In genomic region chr2:65436825-65437221, GRCh38 we compare ENCODE assay signal across 8 cellular contexts. TPM values are rescaled to one million over a fixed set of nuclear protein-coding genes. Genes with fewer than 3 reads are reported as not detected.
DNase-seq lines count a peak whose midpoint lies in the region; ATAC-seq, FAIRE-seq and TF ChIP-seq lines count a peak whose summit lies in the region.

No MANE protein-coding gene starts in this region.

- no CpG with 5 or more reads among the region's 12 CpGs for WGBS in iPS DF 6.9 (ENCODE audit: insufficient coverage, insufficient read length)

- H3K4me1 ChIP-seq in iPS DF 6.9 (ENCODE audit: control insufficient read depth, insufficient read depth, low read length) = peaks cover 4% of the 10 kb centered on the region; the same call in 1 of the 2 replicates

- peaks cover 14% of the 10 kb centered on the region for H3K4me1 Mint-ChIP-seq in activated T-helper 17 cell treated with anti-CD3 and anti-CD28 coated beads, Interleukin-2, amount 50 U/mL, for 72 hours

- H3K27me3 ChIP-seq in iPS DF 6.9 (ENCODE audit: control insufficient read depth, insufficient read depth, low read length) = peaks cover 9% of the 10 kb centered on the region; the same call in 1 of the 2 replicates

- peak; percentile 62 for ATAC-seq in GM21526 (IDR thresholded peaks at IDR 0.05; ENCODE audit: low FRiP score, unreplicated experiment)
- ATAC-seq in activated T-helper 17 cell treated with anti-CD3 and anti-CD28 coated beads, Interleukin-2, amount 50 U/mL, for 72 hours (replicated peaks) = peak; percentile 83

- peaks cover 29% of the 10 kb centered on the region for H3K27me3 Mint-ChIP-seq in activated T-helper 17 cell treated with anti-CD3 and anti-CD28 coated beads, Interleukin-2, amount 50 U/mL, for 72 hours

- H3K4me3 ChIP-seq in GM12865 (ENCODE audit: low read depth, low read length) = peak overlapping the region; percentile 65
- peak overlapping the region; percentile 77; the same call in 1 of the 2 replicates for H3K4me3 ChIP-seq in iPS DF 6.9 (ENCODE audit: low read length)

- H3K36me3 Mint-ChIP-seq in activated T-helper 17 cell treated with anti-CD3 and anti-CD28 coated beads, Interleukin-2, amount 50 U/mL, for 72 hours (ENCODE audit: low read depth) = no peaks in the 10 kb centered on the region

- no peaks in the 10 kb centered on the region for H3K9me3 ChIP-seq in iPS DF 6.9 (ENCODE audit: control insufficient read depth, insufficient read depth, low read length)

- no peak overlapping the region for H3K27ac ChIP-seq in iPS DF 6.9 (ENCODE audit: low read length)

- no peaks in the 10 kb centered on the region for H3K36me3 ChIP-seq in iPS DF 6.9 (ENCODE audit: control insufficient read depth, insufficient read depth, low read length)

- no peak for FAIRE-seq in HTR-8/SVneo (lab: Jason Lieb, UNC)

- TF ChIP-seq CTCF in GM12865 (IDR thresholded peaks at IDR 0.05; ENCODE audit: insufficient read depth, low read depth, low read length, missing control alignments) = no peak

- H3K27ac Mint-ChIP-seq in activated T-helper 17 cell treated with anti-CD3 and anti-CD28 coated beads, Interleukin-2, amount 50 U/mL, for 72 hours = no peak overlapping the region

- peak; percentile 91 for DNase-seq in GM12865 (ENCODE audit: low read depth)
- DNase-seq in HuH-7.5 (ENCODE audit: low spot score) = peak; percentile 47
- DNase-seq in iPS DF 6.9 (ENCODE audit: low read depth, low spot score) = no peak
- DNase-seq in stimulated activated CD4-positive, alpha-beta T cell treated with anti-CD3 and anti-CD28 coated beads, Interleukin-2, amount 100 ng/mL, for 48 hours = peak; percentile 20 to 40
- no peak for DNase-seq in HTR-8/SVneo (ENCODE audit: insufficient read length, low spot score)
- DNase-seq in NCI-H1105 (lab: John Stamatoyannopoulos, UW) = no peak

- H3K4me3 Mint-ChIP-seq in activated T-helper 17 cell treated with anti-CD3 and anti-CD28 coated beads, Interleukin-2, amount 50 U/mL, for 72 hours = peak overlapping the region; percentile 90

- H3K9me3 Mint-ChIP-seq in activated T-helper 17 cell treated with anti-CD3 and anti-CD28 coated beads, Interleukin-2, amount 50 U/mL, for 72 hours = no peaks in the 10 kb centered on the region

RNA-seq across cellular contexts. Expression of gene SPRED2, which starts 4.4 kb away (rescaled TPM):
- total RNA-seq in activated T-helper 17 cell treated with anti-CD3 and anti-CD28 coated beads, Interleukin-2, amount 50 U/mL, for 72 hours = 1 to 10 TPM; 5.6 to 9.6 TPM

Comparison
In these comparisons a context has a peak if more than half of its experiments do, and no peak if none do; other contexts are left out.
1. DNase-seq: peak in GM12865 (single experiment), HuH-7.5 (single experiment) and stimulated activated CD4-positive, alpha-beta T cell treated with anti-CD3 and anti-CD28 coated beads, Interleukin-2, amount 100 ng/mL, for 48 hours (2 of 2); none in iPS DF 6.9 (single experiment), HTR-8/SVneo (single experiment) and NCI-H1105 (single experiment).